Comparison of ENCODE assay signal across 9 cellular contexts in genomic region chr2:120177011-120177621, GRCh38. TPM values are rescaled to one million over a fixed set of nuclear protein-coding genes. Genes with fewer than 3 reads are reported as not detected.
A peak's percentile ranks its signal among the peaks of the same experiment; 100 is the strongest.
DNase-seq lines count a peak whose midpoint lies in the region; ATAC-seq and TF ChIP-seq lines count a peak whose summit lies in the region.
"Had no signal": no experiment of that assay in that cellular context is flagged by ENCODE, and none has a peak within 500 bp of the region (broad histone marks: within the 10 kb centered on the region; RNA-seq: fewer than 3 reads in every experiment).

No MANE protein-coding gene starts in this region.

- no peaks in the 10 kb centered on the region for H3K9me3 ChIP-seq in heart right ventricle
- H3K9me3 ChIP-seq: HAP-1 had no signal

- peak overlapping the region in 2 of 10 donors; percentile 28 to 89 for H3K27ac ChIP-seq in heart right ventricle

- H3K9me3 Mint-ChIP-seq in osteocyte (ENCODE audit: unreplicated experiment) = no peaks in the 10 kb centered on the region

- peak; percentile 93 for ATAC-seq in GM21619 (IDR thresholded peaks at IDR 0.05; ENCODE audit: unreplicated experiment)
- peak; percentile 62 to 85 (median 70) for ATAC-seq in heart right ventricle

- 45 to 49% methylated on average over 15 of the region's 15 CpGs for WGBS in heart right ventricle, 2 donors

- H3K4me3 ChIP-seq in GM06990 (replicated peaks; ENCODE audit: low read depth, low read length) (peak overlapping the region; percentile 58), heart right ventricle (peak overlapping the region in 7 of 10 donors; percentile 3 to 55 (median 38))
- H3K4me3 ChIP-seq: HAP-1 had no signal

- H3K36me3 ChIP-seq in GM06990 (ENCODE audit: control insufficient read depth, insufficient read depth, low read length) = no peaks in the 10 kb centered on the region; the same call in 1 of the 2 replicates
- peaks cover 0 to 14% (median 0%) of the 10 kb centered on the region in 9 donors for H3K36me3 ChIP-seq in heart right ventricle
- H3K36me3 ChIP-seq: HAP-1 had no signal

- H3K4me1 ChIP-seq in heart right ventricle = peaks cover 0 to 24% (median 13%) of the 10 kb centered on the region in 9 donors
- H3K4me1 ChIP-seq: HAP-1 had no signal

- intact Hi-C loops in heart right ventricle (cut with DNase I) = loop anchor here in 5 of 10 donors (5.0 to 10.0 kb wide), 7 partner anchors 162 to 535 kb away; partner anchors contain the start of genes EPB41L5 (in 1 of the 5) and PTPN4 (in 1 of the 5)

- no peaks in the 10 kb centered on the region for H3K27me3 Mint-ChIP-seq in osteocyte (ENCODE audit: unreplicated experiment)

- H3K27ac Mint-ChIP-seq in osteocyte (ENCODE audit: unreplicated experiment) = no peak overlapping the region

- TF ChIP-seq CTCF in GM06990 (IDR thresholded peaks at IDR 0.05; ENCODE audit: insufficient read depth, low read length, poor library complexity, severe bottlenecking) (peak; percentile 82), heart right ventricle (IDR thresholded peaks at IDR 0.05) (peak in 8 of 9 donors; percentile 5 to 53 (median 23)), osteocyte (IDR thresholded peaks at IDR 0.05) (no peak)

- DNase-seq in GM06990 (ENCODE audit: extremely low read depth, insufficient read length) = peak; percentile 90
- DNase-seq in MV-4-11 (lab: John Stamatoyannopoulos, UW) = peak; percentile 76
- peak; percentile 74 for DNase-seq in activated T-cell treated with anti-CD3 and anti-CD28 coated beads for 48 hours (ENCODE audit: low read depth)
- DNase-seq in heart right ventricle = peak; percentile 8 to 35
- DNase-seq in stimulated activated CD8-positive, alpha-beta memory T cell treated with anti-CD3 and anti-CD28 coated beads, Interleukin-12 subunit alpha, Interleukin-12 subunit beta, amount 100 ng/mL, for 4 hours (ENCODE audit: low read depth) = peak; percentile 68
- no peak for DNase-seq in osteocyte (ENCODE audit: extremely low spot score, unreplicated experiment)
- DNase-seq in NCI-H2029 (lab: John Stamatoyannopoulos, UW) = no peak

- peaks cover 6% of the 10 kb centered on the region for H3K36me3 Mint-ChIP-seq in osteocyte (ENCODE audit: unreplicated experiment)

- no peak overlapping the region for H3K4me3 Mint-ChIP-seq in osteocyte (ENCODE audit: unreplicated experiment)

- peaks cover 3% of the 10 kb centered on the region for H3K4me1 Mint-ChIP-seq in osteocyte (ENCODE audit: unreplicated experiment)

- H3K27me3 ChIP-seq in GM06990 (replicated peaks; ENCODE audit: control insufficient read depth, insufficient read depth, low read length) (no peaks in the 10 kb centered on the region), heart right ventricle (no peaks in the 10 kb centered on the region)

RNA-seq across cellular contexts. Expression of gene TMEM185B, which starts 46.1 kb away (rescaled TPM):
- total RNA-seq in heart right ventricle (10 to 100 TPM; 17.9 to 27.7 (median 23.4) TPM), osteocyte (35.9 and 41.2 TPM in 2 replicates)
- polyA plus RNA-seq in heart right ventricle = 10 to 100 TPM in 1 of 2 donors, 1 to 10 TPM in 1; 5.8 to 10.8 TPM

Comparison
In these comparisons a context has a peak if more than half of its experiments do, and no peak if none do; other contexts are left out.
1. DNase-seq: peak in GM06990 (single experiment), MV-4-11 (single experiment), activated T-cell treated with anti-CD3 and anti-CD28 coated beads for 48 hours (single experiment), heart right ventricle (2 of 2) and stimulated activated CD8-positive, alpha-beta memory T cell treated with anti-CD3 and anti-CD28 coated beads, Interleukin-12 subunit alpha, Interleukin-12 subunit beta, amount 100 ng/mL, for 4 hours (single experiment); none in osteocyte (single experiment) and NCI-H2029 (single experiment).